Comparison of ENCODE assay signal across 12 cellular contexts in the genomic region with DNA sequence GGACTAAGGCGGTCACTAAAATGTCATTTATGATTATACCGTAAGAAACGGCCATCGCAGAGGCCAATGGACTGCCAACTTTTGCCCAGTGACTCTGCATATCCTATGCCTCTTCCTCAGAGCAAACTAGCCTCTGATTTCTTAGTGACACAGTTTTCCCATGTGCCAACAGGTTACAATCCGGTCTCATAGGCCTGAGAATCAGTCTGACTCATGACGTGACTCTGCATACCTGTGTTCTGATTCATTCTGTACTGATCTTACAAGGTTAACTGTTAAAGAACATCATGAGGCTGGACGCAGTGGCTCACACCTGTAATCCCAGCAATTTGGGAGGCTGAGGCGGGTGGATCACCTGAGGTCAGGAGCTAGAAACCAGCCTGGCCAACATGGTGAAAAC. TPM values are rescaled to one million over a fixed set of nuclear protein-coding genes. Genes with fewer than 3 reads are reported as not detected.
DNase-seq lines count a peak whose midpoint lies in the region; ATAC-seq and TF ChIP-seq lines count a peak whose summit lies in the region.
"Had no signal": no experiment of that assay in that cellular context is flagged by ENCODE, and none has a peak within 500 bp of the region (broad histone marks: within the 10 kb centered on the region; RNA-seq: fewer than 3 reads in every experiment).

No MANE protein-coding gene starts in this region.

- intact Hi-C loops in activated T-helper 1 cell treated with anti-CD3 and anti-CD28 coated beads, Interleukin-12 subunit alpha, Interleukin-12 subunit beta, Interleukin-2, Interleukin-4 antibody, amounts not matched to agents 30 ng/mL and 10 ng/mL and 1 ng/mL, durations not matched to agents 14 hours and 24 hours and 36 hours (cut with micrococcal nuclease) = no loop called here

- H3K4me3 ChIP-seq in ACC112 (ENCODE audit: low read depth, low read length) = no peak overlapping the region
- no peak overlapping the region for H3K4me3 ChIP-seq in astrocyte of the spinal cord (ENCODE audit: low read depth, low read length)

- no peak overlapping the region for H3K27ac Mint-ChIP-seq in activated T-helper 1 cell treated with anti-CD3 and anti-CD28 coated beads, Interleukin-12 subunit alpha, Interleukin-12 subunit beta, Interleukin-2, Interleukin-4 antibody, amounts not matched to agents 30 ng/mL and 10 ng/mL and 1 ng/mL, durations not matched to agents 14 hours and 24 hours and 36 hours

- no peak overlapping the region for H2AFZ ChIP-seq in ACC112 (ENCODE audit: low read length, unreplicated experiment)

- peak; percentile 85 for DNase-seq in HS-5 (ENCODE audit: low read depth)
- DNase-seq in astrocyte of the spinal cord (ENCODE audit: low read depth, low spot score) = peak; percentile 88
- peak; percentile 90 for DNase-seq in kidney glomerular epithelial cell (lab: John Stamatoyannopoulos, UW)
- DNase-seq in NCI-H2107 (lab: John Stamatoyannopoulos, UW) = no peak
- no peak for DNase-seq in NCI-H1436 (lab: John Stamatoyannopoulos, UW)
- DNase-seq in activated T-helper 1 cell treated with anti-CD3 and anti-CD28 coated beads, Interleukin-12 subunit alpha, Interleukin-12 subunit beta, Interleukin-2, Interleukin-4 antibody, amounts not matched to agents 30 ng/mL and 10 ng/mL and 1 ng/mL, durations not matched to agents 14 hours and 24 hours and 36 hours (ENCODE audit: low spot score) = no peak
- DNase-seq: activated gamma-delta T cell; CD4-positive, alpha-beta memory T cell; NCI-H524; T-helper 9 cell had no signal

- H3K79me2 ChIP-seq in ACC112 (ENCODE audit: control insufficient read depth, insufficient read depth, low read length, unreplicated experiment) = peaks cover 18% of the 10 kb centered on the region

- H3K4me1 Mint-ChIP-seq in activated T-helper 1 cell treated with anti-CD3 and anti-CD28 coated beads, Interleukin-12 subunit alpha, Interleukin-12 subunit beta, Interleukin-2, Interleukin-4 antibody, amounts not matched to agents 30 ng/mL and 10 ng/mL and 1 ng/mL, durations not matched to agents 14 hours and 24 hours and 36 hours (ENCODE audit: low read depth) = peaks cover 12% of the 10 kb centered on the region

- peaks cover 25% of the 10 kb centered on the region for H3K4me1 ChIP-seq in ACC112 (ENCODE audit: control insufficient read depth, insufficient read depth, low read length, unreplicated experiment)

- peaks cover 23% of the 10 kb centered on the region for H3K36me3 ChIP-seq in ACC112 (ENCODE audit: insufficient read depth, low read length)

- H3K4me3 Mint-ChIP-seq in activated T-helper 1 cell treated with anti-CD3 and anti-CD28 coated beads, Interleukin-12 subunit alpha, Interleukin-12 subunit beta, Interleukin-2, Interleukin-4 antibody, amounts not matched to agents 30 ng/mL and 10 ng/mL and 1 ng/mL, durations not matched to agents 14 hours and 24 hours and 36 hours = no peak overlapping the region
- H3K4me3 Mint-ChIP-seq: CD4-positive, alpha-beta memory T cell had no signal

- no peak for TF ChIP-seq CTCF in astrocyte of the spinal cord (IDR thresholded peaks at IDR 0.05; ENCODE audit: low read depth, low read length)

- H3K9me3 Mint-ChIP-seq in activated T-helper 1 cell treated with anti-CD3 and anti-CD28 coated beads, Interleukin-12 subunit alpha, Interleukin-12 subunit beta, Interleukin-2, Interleukin-4 antibody, amounts not matched to agents 30 ng/mL and 10 ng/mL and 1 ng/mL, durations not matched to agents 14 hours and 24 hours and 36 hours = peaks cover 6% of the 10 kb centered on the region

- H3K36me3 Mint-ChIP-seq in activated T-helper 1 cell treated with anti-CD3 and anti-CD28 coated beads, Interleukin-12 subunit alpha, Interleukin-12 subunit beta, Interleukin-2, Interleukin-4 antibody, amounts not matched to agents 30 ng/mL and 10 ng/mL and 1 ng/mL, durations not matched to agents 14 hours and 24 hours and 36 hours (ENCODE audit: low read depth) = peaks cover 39% of the 10 kb centered on the region

- in situ Hi-C loops in astrocyte of the spinal cord (cut with HindIII; ENCODE audit: low sequenced_read_pairs) = no loop called here

- no peak for ATAC-seq in HG03469 (IDR thresholded peaks at IDR 0.05; ENCODE audit: unreplicated experiment)

- no peaks in the 10 kb centered on the region for H3K27me3 Mint-ChIP-seq in activated T-helper 1 cell treated with anti-CD3 and anti-CD28 coated beads, Interleukin-12 subunit alpha, Interleukin-12 subunit beta, Interleukin-2, Interleukin-4 antibody, amounts not matched to agents 30 ng/mL and 10 ng/mL and 1 ng/mL, durations not matched to agents 14 hours and 24 hours and 36 hours (ENCODE audit: insufficient read depth)
- H3K27me3 Mint-ChIP-seq: CD4-positive, alpha-beta memory T cell had no signal

- peak overlapping the region; percentile 91 for H3K27ac ChIP-seq in ACC112 (ENCODE audit: low read depth, low read length)

- no peaks in the 10 kb centered on the region for H3K27me3 ChIP-seq in ACC112 (ENCODE audit: insufficient read depth, low read length)

RNA-seq across cellular contexts. Expression of a gene that starts 17.8 kb away (rescaled TPM):
- total RNA-seq in activated T-helper 1 cell treated with anti-CD3 and anti-CD28 coated beads, Interleukin-12 subunit alpha, Interleukin-12 subunit beta, Interleukin-2, Interleukin-4 antibody, amounts not matched to agents 30 ng/mL and 10 ng/mL and 1 ng/mL, durations not matched to agents 14 hours and 24 hours and 36 hours = 44.7 and 45.2 TPM in 2 replicates

RNA-seq across cellular contexts. Expression of a gene that starts 30.8 kb away (rescaled TPM):
- 59.0 and 77.2 TPM in 2 replicates for total RNA-seq in activated T-helper 1 cell treated with anti-CD3 and anti-CD28 coated beads, Interleukin-12 subunit alpha, Interleukin-12 subunit beta, Interleukin-2, Interleukin-4 antibody, amounts not matched to agents 30 ng/mL and 10 ng/mL and 1 ng/mL, durations not matched to agents 14 hours and 24 hours and 36 hours

Comparison
In these comparisons a context has a peak if more than half of its experiments do, and no peak if none do; other contexts are left out.
1. DNase-seq: peak in HS-5 (single experiment), astrocyte of the spinal cord (single experiment) and kidney glomerular epithelial cell (single experiment); none in NCI-H2107 (single experiment), NCI-H1436 (single experiment) and activated T-helper 1 cell treated with anti-CD3 and anti-CD28 coated beads, Interleukin-12 subunit alpha, Interleukin-12 subunit beta, Interleukin-2, Interleukin-4 antibody, amounts not matched to agents 30 ng/mL and 10 ng/mL and 1 ng/mL, durations not matched to agents 14 hours and 24 hours and 36 hours (single experiment).